Comparison of ENCODE assay signal across 33 cellular contexts in the genomic region with DNA sequence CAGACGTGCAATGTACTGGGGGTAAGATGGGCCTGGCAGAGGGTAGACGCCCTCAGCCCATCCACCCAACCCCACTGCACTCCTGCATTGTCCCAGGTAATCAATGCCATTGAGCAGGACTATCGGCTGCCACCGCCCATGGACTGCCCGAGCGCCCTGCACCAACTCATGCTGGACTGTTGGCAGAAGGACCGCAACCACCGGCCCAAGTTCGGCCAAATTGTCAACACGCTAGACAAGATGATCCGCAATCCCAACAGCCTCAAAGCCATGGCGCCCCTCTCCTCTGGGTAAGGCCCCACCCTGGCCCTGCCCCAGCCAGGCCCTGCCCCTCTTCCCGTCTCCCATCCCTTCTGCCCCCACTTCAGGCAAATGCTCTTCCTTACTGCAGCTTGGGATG.
"Had no signal": no experiment of that assay in that cellular context is flagged by ENCODE, and none has a peak within 500 bp of the region (broad histone marks: within the 10 kb centered on the region; RNA-seq: fewer than 3 reads in every experiment).

No MANE protein-coding gene starts in this region.

- H3K36me3 Mint-ChIP-seq: activated naive CD4-positive, alpha-beta T cell treated with anti-CD3 and anti-CD28 coated beads, Interleukin-2, amount 10 ng/mL, durations not matched to agents 7 days and 5 days; activated naive CD4-positive, alpha-beta T cell treated with anti-CD3 and anti-CD28 coated beads, Interleukin-2, amount 50 U/mL, for 24 hours; activated naive CD4-positive, alpha-beta T cell treated with anti-CD3 and anti-CD28 coated beads, Interleukin-2, amount 50 U/mL, for 72 hours; activated naive CD8-positive, alpha-beta T cell; activated naive CD8-positive, alpha-beta T cell treated with anti-CD3 and anti-CD28 coated beads, Interleukin-2, amount 10 ng/mL, durations not matched to agents 7 days and 5 days had no signal

- H3K4me3 Mint-ChIP-seq: activated naive CD4-positive, alpha-beta T cell treated with anti-CD3 and anti-CD28 coated beads for 36 hours; activated naive CD4-positive, alpha-beta T cell treated with anti-CD3 and anti-CD28 coated beads, Interleukin-2, amount 10 ng/mL, durations not matched to agents 7 days and 5 days; activated naive CD4-positive, alpha-beta T cell treated with anti-CD3 and anti-CD28 coated beads, Interleukin-2, amount 50 U/mL, for 24 hours; activated naive CD8-positive, alpha-beta T cell; activated naive CD8-positive, alpha-beta T cell treated with anti-CD3 and anti-CD28 coated beads, Interleukin-2, amount 10 ng/mL, durations not matched to agents 7 days and 5 days; activated T-cell treated with anti-CD3 and anti-CD28 coated beads, Interleukin-2, amount 50 U/mL, for 24 hours; activated T-cell treated with anti-CD3 and anti-CD28 coated beads, Interleukin-2, amount 50 U/mL, for 4 hours; activated T-cell treated with anti-CD3 and anti-CD28 coated beads, Interleukin-2, amount 50 U/mL, for 72 hours; activated T-helper 1 cell treated with anti-CD3 and anti-CD28 coated beads, Interleukin-12 subunit alpha, Interleukin-12 subunit beta, Interleukin-2, Interleukin-4 antibody, amounts not matched to agents 30 ng/mL and 10 ng/mL and 1 ng/mL, durations not matched to agents 14 hours and 24 hours and 36 hours; activated T-helper 17 cell treated with anti-CD3 and anti-CD28 coated beads, Interleukin-2, amount 50 U/mL, for 72 hours; brain; central memory CD8-positive, alpha-beta T cell had no signal

- H3K27ac Mint-ChIP-seq: activated naive CD4-positive, alpha-beta T cell treated with anti-CD3 and anti-CD28 coated beads for 36 hours; activated naive CD4-positive, alpha-beta T cell treated with anti-CD3 and anti-CD28 coated beads, Interleukin-2, amount 10 ng/mL, durations not matched to agents 7 days and 5 days; activated naive CD4-positive, alpha-beta T cell treated with anti-CD3 and anti-CD28 coated beads, Interleukin-2, amount 50 U/mL, for 24 hours; activated naive CD4-positive, alpha-beta T cell treated with anti-CD3 and anti-CD28 coated beads, Interleukin-2, amount 50 U/mL, for 72 hours; activated naive CD8-positive, alpha-beta T cell; activated naive CD8-positive, alpha-beta T cell treated with anti-CD3 and anti-CD28 coated beads, Interleukin-2, amount 10 ng/mL, durations not matched to agents 7 days and 5 days; activated T-cell treated with anti-CD3 and anti-CD28 coated beads, Interleukin-2, amount 50 U/mL, for 24 hours; activated T-cell treated with anti-CD3 and anti-CD28 coated beads, Interleukin-2, amount 50 U/mL, for 72 hours; activated T-helper 1 cell treated with anti-CD3 and anti-CD28 coated beads, Interleukin-12 subunit alpha, Interleukin-12 subunit beta, Interleukin-2, Interleukin-4 antibody, amounts not matched to agents 30 ng/mL and 10 ng/mL and 1 ng/mL, durations not matched to agents 14 hours and 24 hours and 36 hours; activated T-helper 17 cell treated with anti-CD3 and anti-CD28 coated beads, Interleukin-2, amount 50 U/mL, for 72 hours; activated T-helper 2 cell treated with anti-CD3 and anti-CD28 coated beads, Interferon-gamma antibody, Interleukin-2, Interleukin-4, amounts not matched to agents 10 μg/mL and 5 μg/mL and 100 μg/mL, durations not matched to agents 14 hours and 24 hours and 36 hours; brain had no signal

- H3K4me1 Mint-ChIP-seq: activated naive CD4-positive, alpha-beta T cell treated with anti-CD3 and anti-CD28 coated beads, Interleukin-2, amount 10 ng/mL, durations not matched to agents 7 days and 5 days; activated naive CD4-positive, alpha-beta T cell treated with anti-CD3 and anti-CD28 coated beads, Interleukin-2, amount 50 U/mL, for 24 hours; activated naive CD8-positive, alpha-beta T cell treated with anti-CD3 and anti-CD28 coated beads, Interleukin-2, amount 10 ng/mL, durations not matched to agents 7 days and 5 days; central memory CD8-positive, alpha-beta T cell had no signal

- DNase-seq: activated effector memory CD4-positive, alpha-beta T cell treated with anti-CD3 and anti-CD28 coated beads, Interleukin-2, amount 50 U/mL, for 16 hours; activated effector memory CD4-positive, alpha-beta T cell treated with Interleukin-2 at 50 U/mL for 16 hours; activated gamma-delta T cell; activated gamma-delta T cell treated with Interleukin-2 at 50 U/mL for 16 hours; activated naive CD4-positive, alpha-beta T cell; activated naive CD4-positive, alpha-beta T cell treated with anti-CD3 and anti-CD28 coated beads for 36 hours; activated naive CD4-positive, alpha-beta T cell treated with anti-CD3 and anti-CD28 coated beads, Interleukin-2, amount 10 ng/mL, durations not matched to agents 7 days and 5 days; activated naive CD4-positive, alpha-beta T cell treated with anti-CD3 and anti-CD28 coated beads, Interleukin-2, amount 50 U/mL, for 16 hours; activated naive CD4-positive, alpha-beta T cell treated with Interleukin-2 at 50 U/mL for 16 hours; activated naive CD8-positive, alpha-beta T cell treated with anti-CD3 and anti-CD28 coated beads, Interleukin-2, amount 10 ng/mL, durations not matched to agents 7 days and 5 days; activated T-cell treated with anti-CD3 and anti-CD28 coated beads, Interleukin-2, amount 50 U/mL, for 1 hour; activated T-cell treated with anti-CD3 and anti-CD28 coated beads, Interleukin-2, amount 50 U/mL, for 24 hours; activated T-cell treated with anti-CD3 and anti-CD28 coated beads, Interleukin-2, amount 50 U/mL, for 4 hours; activated T-cell treated with anti-CD3 and anti-CD28 coated beads, Interleukin-2, amount 50 U/mL, for 48 hours; activated T-cell treated with anti-CD3 and anti-CD28 coated beads, Interleukin-2, amount 50 U/mL, for 72 hours; adrenal gland; amniotic stem cell; amygdala; anterior cingulate cortex; aorta; body of pancreas; brain microvascular endothelial cell; caudate nucleus; central memory CD4-positive, alpha-beta T cell; cerebellar nuclear complex had no signal

- ATAC-seq: activated naive CD4-positive, alpha-beta T cell treated with anti-CD3 and anti-CD28 coated beads, Interleukin-2, amount 50 U/mL, for 72 hours; activated T-cell treated with anti-CD3 and anti-CD28 coated beads, Interleukin-2, amount 50 U/mL, for 4 hours; activated T-cell treated with anti-CD3 and anti-CD28 coated beads, Interleukin-2, amount 50 U/mL, for 72 hours; activated T-helper 17 cell treated with anti-CD3 and anti-CD28 coated beads, Interleukin-2, amount 50 U/mL, for 72 hours; body of pancreas had no signal

- H3K27me3 Mint-ChIP-seq: activated naive CD4-positive, alpha-beta T cell treated with anti-CD3 and anti-CD28 coated beads, Interleukin-2, amount 50 U/mL, for 24 hours; activated naive CD8-positive, alpha-beta T cell; activated T-cell treated with anti-CD3 and anti-CD28 coated beads, Interleukin-2, amount 50 U/mL, for 24 hours; brain had no signal

- H3K9me3 Mint-ChIP-seq: activated naive CD4-positive, alpha-beta T cell treated with anti-CD3 and anti-CD28 coated beads for 36 hours; activated naive CD4-positive, alpha-beta T cell treated with anti-CD3 and anti-CD28 coated beads, Interleukin-2, amount 10 ng/mL, durations not matched to agents 7 days and 5 days; activated naive CD4-positive, alpha-beta T cell treated with anti-CD3 and anti-CD28 coated beads, Interleukin-2, amount 50 U/mL, for 24 hours; activated naive CD4-positive, alpha-beta T cell treated with anti-CD3 and anti-CD28 coated beads, Interleukin-2, amount 50 U/mL, for 72 hours; activated naive CD8-positive, alpha-beta T cell treated with anti-CD3 and anti-CD28 coated beads, Interleukin-2, amount 10 ng/mL, durations not matched to agents 7 days and 5 days; activated T-cell treated with anti-CD3 and anti-CD28 coated beads, Interleukin-2, amount 50 U/mL, for 24 hours; activated T-cell treated with anti-CD3 and anti-CD28 coated beads, Interleukin-2, amount 50 U/mL, for 4 hours; activated T-cell treated with anti-CD3 and anti-CD28 coated beads, Interleukin-2, amount 50 U/mL, for 72 hours; activated T-helper 1 cell treated with anti-CD3 and anti-CD28 coated beads, Interleukin-12 subunit alpha, Interleukin-12 subunit beta, Interleukin-2, Interleukin-4 antibody, amounts not matched to agents 30 ng/mL and 10 ng/mL and 1 ng/mL, durations not matched to agents 14 hours and 24 hours and 36 hours; activated T-helper 17 cell treated with anti-CD3 and anti-CD28 coated beads, Interleukin-2, amount 50 U/mL, for 72 hours; activated T-helper 2 cell treated with anti-CD3 and anti-CD28 coated beads, Interferon-gamma antibody, Interleukin-2, Interleukin-4, amounts not matched to agents 10 μg/mL and 5 μg/mL and 100 μg/mL, durations not matched to agents 14 hours and 24 hours and 36 hours; brain; central memory CD8-positive, alpha-beta T cell had no signal
